In the genomic region with DNA sequence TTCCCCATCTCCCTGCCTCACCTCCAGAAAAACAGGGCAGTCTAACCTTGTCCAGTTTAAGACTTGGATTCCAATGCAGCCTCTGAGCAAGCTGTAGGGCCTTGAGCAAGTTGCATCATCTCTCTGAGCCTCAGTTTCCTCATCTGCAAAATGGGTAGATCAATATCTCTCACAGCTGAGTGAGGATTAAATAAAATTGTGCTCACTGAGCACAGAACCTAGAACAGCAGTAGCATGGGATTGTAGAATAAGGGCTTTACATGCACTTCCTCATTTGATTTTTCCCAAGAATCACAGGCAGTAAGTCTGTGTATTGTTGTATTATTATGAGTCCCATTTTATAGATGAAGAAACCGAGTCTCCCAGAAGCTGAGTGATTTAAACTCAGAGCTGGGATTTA, we compare ENCODE assay signal across 1 cellular context.
TF ChIP-seq lines count a peak whose summit lies in the region.

No MANE protein-coding gene starts in this region.

TF ChIP-seq in A549, 52 proteins besides CTCF, POLR2A, EP300 and RAD21:
- TF ChIP-seq RARB (CRISPR knock-in tag; IDR thresholded peaks at IDR 0.05), result no peak
- 0 out of 2 replicates have a peak, but pooled peaks have one; percentile 33 for TF ChIP-seq KDM1A (IDR thresholded peaks at IDR 0.05; ENCODE audit: low read depth)
- TF ChIP-seq ZC3H11A (IDR thresholded peaks at IDR 0.05), result no peak
- TF ChIP-seq EHF (CRISPR knock-in tag; IDR thresholded peaks at IDR 0.05), result no peak
- no peak for TF ChIP-seq CHD2 (IDR thresholded peaks at IDR 0.05; ENCODE audit: low read length, partially characterized antibody)
